In the genomic region with DNA sequence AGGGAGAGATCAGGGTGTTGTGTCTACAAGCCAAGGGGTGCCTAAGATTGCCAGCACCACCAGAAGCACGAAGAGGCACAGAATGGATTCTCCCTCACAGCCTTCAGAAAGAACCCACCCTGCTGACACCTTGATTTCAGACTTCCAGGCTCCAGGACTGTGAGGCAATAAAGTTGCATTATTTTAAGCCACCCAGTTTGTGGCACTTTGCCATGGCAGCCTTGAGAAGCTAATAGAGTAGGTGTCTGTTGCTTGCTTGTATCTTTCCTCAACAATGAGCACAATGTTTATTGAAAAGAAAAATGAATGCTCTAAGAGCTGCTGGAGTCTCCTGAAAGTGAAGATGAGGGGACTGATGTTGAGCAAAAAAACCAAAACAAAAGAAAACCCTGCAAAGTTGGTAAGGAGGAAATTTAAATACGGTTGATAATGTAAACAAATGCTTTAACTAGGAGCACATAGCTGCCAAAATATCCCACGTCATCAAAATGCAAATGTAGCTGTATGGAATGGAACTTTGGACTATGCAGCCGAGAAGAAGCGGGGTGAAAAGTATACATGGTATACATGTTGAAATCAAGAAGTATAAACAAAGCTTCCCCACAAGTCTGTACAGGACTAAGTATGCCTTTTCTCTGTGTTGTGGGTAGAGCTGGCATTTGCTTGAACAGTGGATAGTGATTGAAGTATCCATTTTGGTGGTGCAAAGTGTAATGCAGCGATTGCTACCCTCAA, we compare ENCODE assay signal across 19 cellular contexts. TPM values are rescaled to one million over a fixed set of nuclear protein-coding genes. Genes with fewer than 3 reads are reported as not detected.
DNase-seq lines count a peak whose midpoint lies in the region; ATAC-seq and TF ChIP-seq lines count a peak whose summit lies in the region.
"Had no signal": no experiment of that assay in that cellular context is flagged by ENCODE, and none has a peak within 500 bp of the region (broad histone marks: within the 10 kb centered on the region; RNA-seq: fewer than 3 reads in every experiment).

No MANE protein-coding gene starts in this region.

- ATAC-seq in HG02678 (IDR thresholded peaks at IDR 0.05; ENCODE audit: unreplicated experiment): no peak
- ATAC-seq: GM23338 had no signal

- no peaks in the 10 kb centered on the region for H3K9me2 ChIP-seq in SK-N-SH

- H3K4me3 ChIP-seq in HEK293 (ENCODE audit: low read depth, low read length) (no peak overlapping the region), SK-N-MC (peak overlapping the region; percentile 71), esophagus (ENCODE audit: low read depth in 1 of 2, low read length in 2 of 2) (no peak overlapping the region), skin epidermis (no peak overlapping the region), brain microvascular endothelial cell (ENCODE audit: low read depth, low read length) (no peak overlapping the region), SK-N-SH (ENCODE audit: low read depth in 2 of 2, low read length in 1 of 2) (no peak overlapping the region)
- H3K4me3 ChIP-seq: GM23338 had no signal

- no peaks in the 10 kb centered on the region for H3K9me3 ChIP-seq in HEK293 (ENCODE audit: control insufficient read depth, insufficient read depth, low read depth, low read length)
- H3K9me3 ChIP-seq in SK-N-MC (ENCODE audit: low read depth, low read length): no peaks in the 10 kb centered on the region
- H3K9me3 ChIP-seq in esophagus (ENCODE audit: control insufficient read depth in 2 of 2, insufficient read depth in 1 of 2, low read depth in 1 of 2, low read length in 1 of 2): no peaks in the 10 kb centered on the region
- no peaks in the 10 kb centered on the region for H3K9me3 ChIP-seq in SK-N-SH

- WGBS in esophagus, 2 donors: 49 to 54% methylated on average over 6 of the region's 6 CpGs
- WGBS in SK-N-SH (ENCODE audit: low lambda C conversion rate): 33% methylated on average over 6 of the region's 6 CpGs

- H4K20me1 ChIP-seq in SK-N-SH (ENCODE audit: insufficient read depth): no peaks in the 10 kb centered on the region

- CTCF ChIA-PET in HEK293 (lab: Yijun Ruan, JAX): interaction anchor here (0.7 kb wide), 1 partner anchor 9 kb away, joined by 3 read pairs; no protein-coding TSS in a partner anchor
- CTCF ChIA-PET in SK-N-SH (lab: Yijun Ruan, JAX): no interaction called here

- in situ Hi-C loops in brain microvascular endothelial cell (cut with HindIII; ENCODE audit: low pct_ligation_motif_present, low sequenced_read_pairs): no loop called here

- H3K36me3 ChIP-seq in HEK293 (ENCODE audit: control insufficient read depth in 2 of 2, insufficient read depth in 1 of 2, low read length in 2 of 2) (no peaks in the 10 kb centered on the region), SK-N-MC (ENCODE audit: insufficient read depth, low read length) (no peaks in the 10 kb centered on the region), esophagus (ENCODE audit: control insufficient read depth in 2 of 2, insufficient read depth in 2 of 2, low read length in 1 of 2) (no peaks in the 10 kb centered on the region), brain microvascular endothelial cell (replicated peaks) (no peaks in the 10 kb centered on the region), SK-N-SH (replicated peaks in 1 of 2; ENCODE audit: control insufficient read depth in 1 of 2, insufficient read depth in 2 of 2, low read length in 1 of 2) (no peaks in the 10 kb centered on the region)

- H3K4me1 ChIP-seq in HEK293 (ENCODE audit: control insufficient read depth, insufficient read depth, low read length) (no peaks in the 10 kb centered on the region), esophagus (ENCODE audit: control insufficient read depth in 2 of 2, insufficient read depth in 2 of 2, low read length in 1 of 2) (no peaks in the 10 kb centered on the region), SK-N-SH (ENCODE audit: control insufficient read depth in 1 of 2, insufficient read depth in 2 of 2, low read depth in 1 of 2, low read length in 1 of 2) (no peaks in the 10 kb centered on the region)

- H3K27me3 ChIP-seq in esophagus (ENCODE audit: control insufficient read depth in 1 of 2, insufficient read depth in 2 of 2, low read length in 2 of 2) (no peaks in the 10 kb centered on the region), brain microvascular endothelial cell (replicated peaks) (no peaks in the 10 kb centered on the region), SK-N-SH (ENCODE audit: insufficient read depth) (no peaks in the 10 kb centered on the region)

- no peak for TF ChIP-seq EP300 in SK-N-SH (IDR thresholded peaks at IDR 0.05; ENCODE audit: borderline replicate concordance in 1 of 2, low read depth in 1 of 2, low read length in 1 of 2)

- DNase-seq in SK-N-MC (ENCODE audit: low read depth, low spot score) (peak; percentile 39), brain microvascular endothelial cell (no peak), HK-2 (ENCODE audit: unreplicated experiment) (no peak), SK-N-SH (no peak)
- DNase-seq: AML-193; CD4-positive, CD25-positive, alpha-beta regulatory T cell; DMS79; NCI-H1436; NCI-H2029 treated with DMSO at 0.1 percent for 48 hours; NCI-H524; NK-92 treated with Interleukin-12 subunit alpha and Interleukin-12 subunit beta, amount 100 ng/mL, for 24 hours; OCI-M1 had no signal

- H2AFZ ChIP-seq in SK-N-SH (ENCODE audit: low read depth): no peak overlapping the region
- H2AFZ ChIP-seq: GM23338 had no signal

- H3K4me2 ChIP-seq in SK-N-SH: no peak overlapping the region
- H3K4me2 ChIP-seq: GM23338 had no signal

- no peaks in the 10 kb centered on the region for H3K79me2 ChIP-seq in SK-N-SH (ENCODE audit: insufficient read depth)

- H3K9ac ChIP-seq in SK-N-MC (ENCODE audit: insufficient read length) (no peak overlapping the region), SK-N-SH (no peak overlapping the region)

- POLR2A ChIA-PET in HEK293 (lab: Yijun Ruan, JAX): no interaction called here
- POLR2A ChIA-PET in SK-N-SH (lab: Yijun Ruan, JAX): no interaction called here

- no peaks in the 10 kb centered on the region for H3F3A ChIP-seq in SK-N-SH (replicated peaks; ENCODE audit: insufficient read depth)

- TF ChIP-seq CTCF in HEK293 (tag by site-specific recombination; IDR thresholded peaks at IDR 0.05) (no peak), brain microvascular endothelial cell (IDR thresholded peaks at IDR 0.05; ENCODE audit: low read depth, low read length, missing control alignments) (no peak), SK-N-SH (IDR thresholded peaks at IDR 0.05) (no peak)

- H3K27ac ChIP-seq in HEK293 (ENCODE audit: extremely low read depth, low read depth, low read length) (no peak overlapping the region), SK-N-MC (peak overlapping the region; percentile 79), esophagus (ENCODE audit: low read depth in 2 of 2, low read length in 1 of 2) (peak overlapping the region; percentile 56 to 65), skin epidermis (peak overlapping the region in 14 of 21 experiments; percentile 30 to 74 (median 50)), brain microvascular endothelial cell (no peak overlapping the region), SK-N-SH (ENCODE audit: low read depth in 2 of 2, low read length in 1 of 2) (no peak overlapping the region)
- H3K27ac ChIP-seq: RWPE1 had no signal

- TF ChIP-seq RAD21 in SK-N-SH (IDR thresholded peaks at IDR 0.05; ENCODE audit: low read length): no peak

TF ChIP-seq in HEK293, 187 proteins besides CTCF, POLR2A, EP300 and RAD21 (continues in another document):
- no peak for TF ChIP-seq ZNF404 (tag by site-specific recombination; IDR thresholded peaks at IDR 0.05)

TF ChIP-seq in SK-N-SH, 30 proteins besides CTCF, POLR2A, EP300 and RAD21:
- TF ChIP-seq JUND (IDR thresholded peaks at IDR 0.05): no peak
- no peak for TF ChIP-seq SIN3A (IDR thresholded peaks at IDR 0.05; ENCODE audit: borderline replicate concordance, low read depth, low read length)
- TF ChIP-seq, protein P1, sequence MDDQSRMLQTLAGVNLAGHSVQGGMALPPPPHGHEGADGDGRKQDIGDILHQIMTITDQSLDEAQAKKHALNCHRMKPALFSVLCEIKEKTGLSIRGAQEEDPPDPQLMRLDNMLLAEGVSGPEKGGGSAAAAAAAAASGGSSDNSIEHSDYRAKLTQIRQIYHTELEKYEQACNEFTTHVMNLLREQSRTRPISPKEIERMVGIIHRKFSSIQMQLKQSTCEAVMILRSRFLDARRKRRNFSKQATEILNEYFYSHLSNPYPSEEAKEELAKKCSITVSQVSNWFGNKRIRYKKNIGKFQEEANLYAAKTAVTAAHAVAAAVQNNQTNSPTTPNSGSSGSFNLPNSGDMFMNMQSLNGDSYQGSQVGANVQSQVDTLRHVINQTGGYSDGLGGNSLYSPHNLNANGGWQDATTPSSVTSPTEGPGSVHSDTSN (IDR thresholded peaks at IDR 0.05): no peak

RNA-seq across cellular contexts. Expression of a gene that starts 8.0 kb away (rescaled TPM):
- polyA plus RNA-seq in esophagus: 1 to 10 TPM; 4.6 to 5.2 TPM
- 0.10 and 0.29 TPM in 2 replicates for polyA plus RNA-seq in SK-N-SH (2012; rRNA removed)
- polyA plus RNA-seq in SK-N-SH (2012; cell fraction: cytosol; rRNA removed): 0.30 and 0.55 TPM in 2 replicates
- polyA plus RNA-seq in SK-N-SH (2012; cell fraction: nucleus; rRNA removed): 0.10 and 0.12 TPM in 2 replicates
- polyA plus RNA-seq: CD4-positive, CD25-positive, alpha-beta regulatory T cell; IgD-negative memory B cell had no signal

Comparison
In these comparisons a context has a peak if more than half of its experiments do, and no peak if none do; other contexts are left out.
1. H3K27ac ChIP-seq: peak in SK-N-MC (single experiment), esophagus (2 of 2) and skin epidermis (14 of 21); none in HEK293 (single experiment), brain microvascular endothelial cell (single experiment) and SK-N-SH (0 of 2).